Comparison of ENCODE assay signal across 8 cellular contexts in the genomic region with DNA sequence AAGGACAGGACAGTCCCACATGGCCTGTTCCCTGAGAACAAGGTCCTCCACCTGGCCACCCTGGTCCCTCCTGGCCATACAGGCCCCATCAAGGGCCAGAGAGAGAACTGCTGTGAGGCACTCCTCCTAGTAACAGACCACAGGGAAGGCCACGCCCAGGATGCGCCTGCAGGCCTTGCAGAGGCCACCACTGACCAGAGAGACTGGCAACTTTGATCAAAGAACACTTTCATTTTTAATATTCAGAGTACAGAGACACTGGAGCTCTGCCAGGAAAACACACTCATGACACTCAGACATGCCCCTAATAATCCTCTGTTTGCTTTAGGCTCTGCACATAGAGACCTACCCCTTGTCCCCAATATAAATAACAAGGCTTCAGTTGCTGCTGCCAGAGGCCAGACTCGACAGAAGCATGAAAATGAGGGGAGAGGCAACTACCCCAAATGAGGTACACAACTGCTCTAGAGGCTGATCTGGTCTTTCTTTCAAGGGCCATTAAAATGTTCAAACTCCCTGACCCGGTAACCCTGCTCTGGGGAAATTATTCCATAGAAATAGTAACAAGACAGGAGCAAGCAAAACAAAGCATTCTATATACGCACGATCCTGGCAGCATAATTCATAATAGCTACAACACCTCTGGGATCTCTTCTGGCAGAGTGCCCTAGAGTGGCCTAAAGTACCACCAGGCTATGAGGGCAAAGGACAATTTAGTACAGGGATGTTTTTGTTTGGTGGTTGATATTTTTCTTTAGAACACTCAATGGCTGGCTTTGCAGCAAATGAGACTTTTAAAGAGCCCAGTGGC. TPM values are rescaled to one million over a fixed set of nuclear protein-coding genes. Genes with fewer than 3 reads are reported as not detected.
DNase-seq lines count a peak whose midpoint lies in the region; ATAC-seq and TF ChIP-seq lines count a peak whose summit lies in the region.

No MANE protein-coding gene starts in this region.

- ATAC-seq in GM21447 (IDR thresholded peaks at IDR 0.05; ENCODE audit: unreplicated experiment) (no peak), GM18861 (IDR thresholded peaks at IDR 0.05; ENCODE audit: unreplicated experiment) (no peak)

- in situ Hi-C loops in GM13977 (cut with MboI; ENCODE audit: low pct_unique_long_range_greater_than_20kb, low sequenced_read_pairs, unreplicated experiment), result no loop called here

- H3K27ac Mint-ChIP-seq in mesothelial cell of epicardium, result peak overlapping the region; percentile 68

- no peaks in the 10 kb centered on the region for H3K27me3 Mint-ChIP-seq in mesothelial cell of epicardium (ENCODE audit: low read depth)

- H3K4me3 Mint-ChIP-seq in mesothelial cell of epicardium, result no peak overlapping the region

- no peak for TF ChIP-seq CTCF in mesothelial cell of epicardium (IDR thresholded peaks at IDR 0.05; ENCODE audit: unreplicated experiment)
- TF ChIP-seq CTCF in GM13977 (IDR thresholded peaks at IDR 0.05; ENCODE audit: extremely low read depth, insufficient read depth, missing control alignments), result no peak

- peaks cover 47% of the 10 kb centered on the region for H3K4me1 Mint-ChIP-seq in mesothelial cell of epicardium

- H3K9me3 Mint-ChIP-seq in mesothelial cell of epicardium, result peaks cover 11% of the 10 kb centered on the region

- H3K36me3 Mint-ChIP-seq in mesothelial cell of epicardium, result peaks cover 13% of the 10 kb centered on the region

- H3K27ac ChIP-seq in cingulate gyrus (ENCODE audit: low read depth, low read length), result peak overlapping the region; percentile 80

- peak; percentile 11 for DNase-seq in DMS53 treated with DMSO at 0.1 percent for 48 hours (lab: John Stamatoyannopoulos, UW; ENCODE audit: unreplicated experiment)
- DNase-seq in NCI-H748 treated with DMSO at 0.1 percent for 48 hours (lab: John Stamatoyannopoulos, UW), result peak; percentile 43
- no peak for DNase-seq in mesothelial cell of epicardium (ENCODE audit: low spot score in 2 of 2, unreplicated experiment in 2 of 2)
- no peak for DNase-seq in GM13977 (ENCODE audit: low spot score)
- DNase-seq in effector CD4-positive, alpha-beta T cell, result no peak

RNA-seq across cellular contexts. Expression of a gene that starts 44.7 kb away (rescaled TPM):
- 49.7 to 52.4 TPM (median 50.5 TPM) in 3 replicates for total RNA-seq in mesothelial cell of epicardium

RNA-seq across cellular contexts. Expression of a gene that starts 47.6 kb away (rescaled TPM):
- total RNA-seq in mesothelial cell of epicardium, result 83.5 to 86.9 TPM (median 84.2 TPM) in 3 replicates

RNA-seq across cellular contexts. Expression of a gene that starts 54.3 kb away (rescaled TPM):
- total RNA-seq in mesothelial cell of epicardium, result 34.3 to 38.0 TPM (median 36.4 TPM) in 3 replicates

Comparison
In these comparisons a context has a peak if more than half of its experiments do, and no peak if none do; other contexts are left out.
1. DNase-seq: peak in DMS53 treated with DMSO at 0.1 percent for 48 hours (single experiment) and NCI-H748 treated with DMSO at 0.1 percent for 48 hours (single experiment); none in mesothelial cell of epicardium (0 of 2), GM13977 (single experiment) and effector CD4-positive, alpha-beta T cell (single experiment).